In genomic region chr9:38642951-38643350, GRCh38 we compare ENCODE assay signal across 12 cellular contexts. TPM values are rescaled to one million over a fixed set of nuclear protein-coding genes. Genes with fewer than 3 reads are reported as not detected.
"Had no signal": no experiment of that assay in that cellular context is flagged by ENCODE, and none has a peak within 500 bp of the region (broad histone marks: within the 10 kb centered on the region; RNA-seq: fewer than 3 reads in every experiment).

No MANE protein-coding gene starts in this region.

- H3K9me3 Mint-ChIP-seq: activated naive CD4-positive, alpha-beta T cell treated with anti-CD3 and anti-CD28 coated beads, Interleukin-2, amount 50 U/mL, for 72 hours; activated T-cell treated with anti-CD3 and anti-CD28 coated beads, Interleukin-2, amount 50 U/mL, for 24 hours; stimulated activated naive CD8-positive, alpha-beta T cell treated with anti-CD3 and anti-CD28 coated beads, Interleukin-15, Interleukin-2, amounts not matched to agents 100 ng/mL and 50 ng/mL, for 24 hours had no signal

- H3K36me3 ChIP-seq: brain microvascular endothelial cell, gastroesophageal sphincter, pancreas, thoracic aorta had no signal

- H3K4me1 ChIP-seq: gastroesophageal sphincter, pancreas had no signal

- H3K27me3 ChIP-seq: brain microvascular endothelial cell, pancreas had no signal

- H3K27ac Mint-ChIP-seq: activated naive CD4-positive, alpha-beta T cell treated with anti-CD3 and anti-CD28 coated beads, Interleukin-2, amount 50 U/mL, for 72 hours; activated T-cell treated with anti-CD3 and anti-CD28 coated beads, Interleukin-2, amount 50 U/mL, for 24 hours; stimulated activated naive CD8-positive, alpha-beta T cell treated with anti-CD3 and anti-CD28 coated beads, Interleukin-15, Interleukin-2, amounts not matched to agents 100 ng/mL and 50 ng/mL, for 24 hours had no signal

- H3K4me3 ChIP-seq: gastroesophageal sphincter, pancreas, thoracic aorta had no signal

- H3K4me3 Mint-ChIP-seq: activated T-cell treated with anti-CD3 and anti-CD28 coated beads, Interleukin-2, amount 50 U/mL, for 24 hours; stimulated activated naive CD8-positive, alpha-beta T cell treated with anti-CD3 and anti-CD28 coated beads, Interleukin-15, Interleukin-2, amounts not matched to agents 100 ng/mL and 50 ng/mL, for 24 hours had no signal

- ATAC-seq: activated naive CD4-positive, alpha-beta T cell treated with anti-CD3 and anti-CD28 coated beads, Interleukin-2, amount 50 U/mL, for 72 hours; gastroesophageal sphincter had no signal

- H3K27ac ChIP-seq: brain microvascular endothelial cell, gastroesophageal sphincter, pancreas, thoracic aorta had no signal

- DNase-seq: activated CD4-positive, CD25-positive, alpha-beta regulatory T cell treated with anti-CD3 and anti-CD28 coated beads, Interleukin-2, amount 50 U/mL, for 72 hours; activated effector memory CD4-positive, alpha-beta T cell treated with anti-CD3 and anti-CD28 coated beads, Interleukin-2, amount 50 U/mL, for 16 hours; activated T-cell treated with anti-CD3 and anti-CD28 coated beads, Interleukin-2, amount 50 U/mL, for 24 hours; brain microvascular endothelial cell; left ventricle myocardium superior; stimulated activated CD4-positive, alpha-beta T cell treated with anti-CD3 and anti-CD28 coated beads, Interleukin-4, amount 100 ng/mL, for 24 hours had no signal

- H3K36me3 Mint-ChIP-seq: activated naive CD4-positive, alpha-beta T cell treated with anti-CD3 and anti-CD28 coated beads, Interleukin-2, amount 50 U/mL, for 72 hours had no signal

RNA-seq across cellular contexts. Expression of gene ANKRD18A, which starts 22.6 kb away (rescaled TPM):
- total RNA-seq: mesenteric fat pad, thoracic aorta had no signal
